Comparison of ENCODE assay signal across 1 cellular context in the genomic region with DNA sequence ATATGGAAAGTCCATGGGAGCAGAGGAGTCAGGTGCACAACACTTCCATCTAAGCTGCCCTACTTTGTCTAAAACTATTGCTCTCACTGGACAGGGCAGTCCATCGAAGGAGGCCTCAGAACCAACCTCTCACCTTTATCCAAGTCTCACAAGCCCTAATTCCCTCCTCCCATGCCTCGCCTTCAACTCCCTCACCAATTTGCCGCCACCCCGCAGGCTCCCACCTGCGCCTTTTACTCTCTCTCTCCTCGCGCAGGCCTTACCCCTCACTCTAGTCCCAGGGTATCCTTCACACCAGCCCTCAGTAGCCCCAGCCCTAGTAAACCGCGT.
TF ChIP-seq lines count a peak whose summit lies in the region.

No MANE protein-coding gene starts in this region.

TF ChIP-seq in SK-N-SH, 30 proteins besides CTCF, POLR2A, EP300 and RAD21 (continued from another document):
- TF ChIP-seq POLR2AphosphoS5 (IDR thresholded peaks at IDR 0.05; ENCODE audit: low read depth, low read length) (no peak), FOSL2 (IDR thresholded peaks at IDR 0.05; ENCODE audit: borderline replicate concordance, low read depth) (no peak), FOXM1 (IDR thresholded peaks at IDR 0.05; ENCODE audit: low read depth) (no peak), CHD2 (IDR thresholded peaks at IDR 0.05; ENCODE audit: low read length, partially characterized antibody) (no peak), TAF1 (IDR thresholded peaks at IDR 0.05; ENCODE audit: borderline replicate concordance, low read depth, low read length) (no peak)
